8 cellular contexts compared by ENCODE assay signal in the genomic region with DNA sequence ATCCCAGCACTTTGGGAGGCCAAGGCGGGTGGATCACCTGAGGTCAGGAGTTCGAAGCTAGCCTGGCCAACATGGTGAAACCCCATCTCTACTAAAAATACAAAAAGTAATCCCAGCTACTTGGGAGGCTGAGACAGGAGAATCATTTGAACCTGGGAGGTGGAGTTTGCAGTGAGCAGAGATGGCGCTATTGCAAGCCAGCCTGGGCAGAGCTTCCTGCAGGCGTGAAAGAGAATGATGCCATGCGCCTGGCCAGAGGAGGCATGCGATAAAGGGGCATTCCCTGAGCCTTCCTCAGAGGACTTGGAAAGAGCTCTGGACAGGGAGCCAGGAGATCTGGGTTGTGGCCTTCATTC. TPM values are rescaled to one million over a fixed set of nuclear protein-coding genes. Genes with fewer than 3 reads are reported as not detected.
DNase-seq lines count a peak whose midpoint lies in the region; ATAC-seq, FAIRE-seq and TF ChIP-seq lines count a peak whose summit lies in the region.
"Not testable (repeated sequence)": the region's sequence is repeated elsewhere in the genome, so short reads cannot be mapped to it uniquely, and the experiment has no call there.

No MANE protein-coding gene starts in this region.

- TF ChIP-seq EP300 in GM12878 (IDR thresholded peaks at IDR 0.05; ENCODE audit: borderline replicate concordance in 1 of 2, control insufficient read depth in 1 of 2, low read depth in 2 of 2, low read length in 2 of 2); suprapubic skin (IDR thresholded peaks at IDR 0.05): not testable (repeated sequence)

- in situ Hi-C loops in GM12878 (cut with MboI) = not testable (repeated sequence)

- not testable (repeated sequence) for H3K79me1 ChIP-seq in H9 (ENCODE audit: insufficient read depth, low read depth, low read length, poor library complexity, severe bottlenecking)

- not testable (repeated sequence) for DNase-seq in CD14-positive monocyte (ENCODE audit: low spot score); H9; PC-9; activated CD4-positive, alpha-beta memory T cell treated with anti-CD3 and anti-CD28 coated beads, Interleukin-2, amount 10 ng/mL, durations not matched to agents 7 days and 5 days; GM12878 (ENCODE audit: low read depth, low spot score); natural killer cell treated with Interleukin-12 subunit alpha and Interleukin-12 subunit beta and Interleukin-15 and Interleukin-18, amount 100 ng/mL, for 72 hours (ENCODE audit: low spot score); suprapubic skin (ENCODE audit: low spot score in 2 of 2)
- peak in 1 of 3 donors; percentile 19 for DNase-seq in immature natural killer cell

- CTCF ChIA-PET in PC-9 (lab: Charles Lee) = interaction anchor here (0.8 to 1.4 kb wide), 2 partner anchors 31 to 124 kb away, joined by 4 read pairs; no protein-coding TSS in a partner anchor
- CTCF ChIA-PET in activated CD4-positive, alpha-beta memory T cell treated with anti-CD3 and anti-CD28 coated beads, Interleukin-2, amount 10 ng/mL, durations not matched to agents 7 days and 5 days (lab: Charles Lee) = interaction anchor here (0.7 to 12.4 kb wide), 21 partner anchors 9 to 188 kb away, joined by 3 to 192 read pairs (median 6); partner anchors contain the start of genes HNRNPR, ID3 and RPL11
- CTCF ChIA-PET in GM12878 (lab: Yijun Ruan, JAX) = interaction anchor here (0.9 to 28.3 kb wide), 16 partner anchors 9 to 188 kb away, joined by 3 to 784 read pairs (median 4); partner anchors contain the start of gene ID3

- no CpG with 5 or more reads among the region's 6 CpGs for WGBS in H9 (ENCODE audit: extremely low coverage, insufficient read length, low lambda C conversion rate)
- WGBS in GM12878 (ENCODE audit: insufficient coverage, insufficient replicate concordance, low lambda C conversion rate, missing lambda C conversion rate) = 49% methylated on average over 6 of the region's 6 CpGs
- WGBS in suprapubic skin = 40% methylated on average over 6 of the region's 6 CpGs

- not testable (repeated sequence) for TF ChIP-seq POLR2A in GM12878 (IDR thresholded peaks at IDR 0.05; ENCODE audit: low read depth, low read length); suprapubic skin (IDR thresholded peaks at IDR 0.05)

- not testable (repeated sequence) for H3K9ac ChIP-seq in H9 (ENCODE audit: extremely low read depth, insufficient read length, low read length); GM12878 (ENCODE audit: control insufficient read depth, insufficient read depth, low read length)

- not testable (repeated sequence) for H2AFZ ChIP-seq in H9 (ENCODE audit: low read length); PC-9; GM12878 (ENCODE audit: control insufficient read depth, low read depth, low read length)

- intact Hi-C loops in CD14-positive monocyte (cut with micrococcal nuclease) (loop anchor here in 1 of 2 donors (5.0 kb wide), 1 partner anchor 186 kb away; the partner anchor contains the start of gene HNRNPR), PC-9 (cut with micrococcal nuclease; ENCODE audit: unreplicated experiment) (loop anchor here (1.0 to 5.0 kb wide), 2 partner anchors 46 to 124 kb away; partner anchors contain the start of gene ASAP3), GM12878 (cut with micrococcal nuclease; ENCODE audit: unreplicated experiment) (loop anchor here (5.0 kb wide), 1 partner anchor 186 kb away; the partner anchor contains the start of gene HNRNPR)

- H3K23me2 ChIP-seq in H9 (ENCODE audit: insufficient read length, low read depth, low read length, poor library complexity, severe bottlenecking) = not testable (repeated sequence)

- not testable (repeated sequence) for H3K79me2 ChIP-seq in H9 (ENCODE audit: insufficient read depth, low read length)
- H3K79me2 ChIP-seq in PC-9 (ENCODE audit: low read depth) = peaks cover 34% of the 10 kb centered on the region; the same call in 1 of the 2 replicates
- peaks cover 66% of the 10 kb centered on the region for H3K79me2 ChIP-seq in GM12878 (ENCODE audit: control insufficient read depth, insufficient read depth, low read length)

- H3F3A ChIP-seq in PC-9 (ENCODE audit: insufficient read depth, low read depth) = peaks cover 38% of the 10 kb centered on the region; the same call in 1 of the 2 replicates

- H3K14ac ChIP-seq in H9 (ENCODE audit: insufficient read depth, low read length) = not testable (repeated sequence)

- not testable (repeated sequence) for H3K18ac ChIP-seq in H9 (ENCODE audit: insufficient read length, low read depth, low read length)

- SMC1A ChIA-PET in GM12878 (lab: Charles Lee; ENCODE audit: uncharacterized antibody, unreplicated experiment) = interaction anchor here (2.5 to 14.8 kb wide), 4 partner anchors 10 to 110 kb away, joined by 13 to 201 read pairs (median 45); no protein-coding TSS in a partner anchor

- H4K91ac ChIP-seq in H9 (ENCODE audit: insufficient read length, low read depth, low read length) = not testable (repeated sequence)

- FAIRE-seq in GM12878 (lab: Jason Lieb, UNC) = not testable (repeated sequence)

- POLR2A ChIA-PET in PC-9 (lab: Charles Lee; ENCODE audit: unreplicated experiment) = interaction anchor here (0.5 to 0.7 kb wide), 2 partner anchors 54 to 368 kb away, joined by 3 read pairs; no protein-coding TSS in a partner anchor
- POLR2A ChIA-PET in activated CD4-positive, alpha-beta memory T cell treated with anti-CD3 and anti-CD28 coated beads, Interleukin-2, amount 10 ng/mL, durations not matched to agents 7 days and 5 days (lab: Charles Lee) = interaction anchor here (0.9 to 15.2 kb wide), 26 partner anchors 9 to 977 kb away, joined by 3 to 122 read pairs (median 10); partner anchors contain the start of genes ASAP3, ELOA, HNRNPR and ID3
- POLR2A ChIA-PET in GM12878 (lab: Charles Lee) = interaction anchor here (0.6 to 3.0 kb wide), 9 partner anchors 9 to 195 kb away, joined by 3 to 30 read pairs (median 6); partner anchors contain the start of gene ID3

- peak; percentile 2 for ATAC-seq in GM12878
- ATAC-seq in natural killer cell treated with Interleukin-12 subunit alpha and Interleukin-12 subunit beta and Interleukin-15 and Interleukin-18, amount 100 ng/mL, for 72 hours = not testable (repeated sequence)

- H2BK120ac ChIP-seq in H9 (ENCODE audit: low read depth, low read length, poor library complexity, severe bottlenecking) = not testable (repeated sequence)

- not testable (repeated sequence) for H3K27me3 ChIP-seq in H9 (ENCODE audit: insufficient read depth, low read length); PC-9 (ENCODE audit: insufficient read depth, low read depth); GM12878 (replicated peaks in 1 of 2; ENCODE audit: control insufficient read depth in 2 of 2, insufficient read depth in 2 of 2, low read length in 1 of 2); suprapubic skin

- H3K27me3 Mint-ChIP-seq in CD14-positive monocyte (ENCODE audit: low read depth in 3 of 3); activated CD4-positive, alpha-beta memory T cell treated with anti-CD3 and anti-CD28 coated beads, Interleukin-2, amount 10 ng/mL, durations not matched to agents 7 days and 5 days; immature natural killer cell (ENCODE audit: low read depth in 3 of 3); natural killer cell treated with Interleukin-12 subunit alpha and Interleukin-12 subunit beta and Interleukin-15 and Interleukin-18, amount 100 ng/mL, for 72 hours: not testable (repeated sequence)
- peaks cover 40% of the 10 kb centered on the region for H3K27me3 Mint-ChIP-seq in H9 (ENCODE audit: low read depth)

- H3K23ac ChIP-seq in H9 (ENCODE audit: insufficient read length, low read depth, low read length) = not testable (repeated sequence)

- H2AK5ac ChIP-seq in H9 (ENCODE audit: insufficient read length, low read length) = not testable (repeated sequence)

- H2BK15ac ChIP-seq in H9 (ENCODE audit: low read depth, low read length) = not testable (repeated sequence)

- not testable (repeated sequence) for TF ChIP-seq RAD21 in GM12878 (IDR thresholded peaks at IDR 0.05; ENCODE audit: insufficient read depth, low read depth, low read length)

- H3K4me1 Mint-ChIP-seq in CD14-positive monocyte (peaks cover 90% of the 10 kb centered on the region), H9 (peaks cover 26 to 41% of the 10 kb centered on the region in 2 experiments), immature natural killer cell (peaks cover 78 to 88% of the 10 kb centered on the region in 2 donors)
- peaks cover 74% of the 10 kb centered on the region for H3K4me1 Mint-ChIP-seq in activated CD4-positive, alpha-beta memory T cell treated with anti-CD3 and anti-CD28 coated beads, Interleukin-2, amount 10 ng/mL, durations not matched to agents 7 days and 5 days
- peaks cover 50 to 60% of the 10 kb centered on the region in 2 donors for H3K4me1 Mint-ChIP-seq in natural killer cell treated with Interleukin-12 subunit alpha and Interleukin-12 subunit beta and Interleukin-15 and Interleukin-18, amount 100 ng/mL, for 72 hours (ENCODE audit: low read depth in 2 of 2)

- not testable (repeated sequence) for H2BK5ac ChIP-seq in H9 (ENCODE audit: insufficient read length, low read length)

- H3K9me3 ChIP-seq in H9 (ENCODE audit: control insufficient read depth, low read depth, low read length); PC-9 (ENCODE audit: insufficient read depth, low read depth); GM12878 (replicated peaks; ENCODE audit: control insufficient read depth, insufficient read depth, low read length); suprapubic skin: not testable (repeated sequence)

- TF ChIP-seq CTCF in CD14-positive monocyte (IDR thresholded peaks at IDR 0.05) (peak; percentile 15), H9 (conservative IDR thresholded peaks at IDR 0.05) (peak; percentile 20; the same call in 2 of the 3 replicates), GM12878 (IDR thresholded peaks at IDR 0.05 in 2 of 3, conservative IDR thresholded peaks at IDR 0.05 in 1 of 3; ENCODE audit: control insufficient read depth in 2 of 3, extremely low read depth in 1 of 3, insufficient read depth in 1 of 3, low read depth in 3 of 3, low read length in 3 of 3) (0 out of 6 replicates have a peak, but pooled peaks of 1 of the 3 experiments have one; percentile 4), suprapubic skin (IDR thresholded peaks at IDR 0.05) (peak in 1 of 2 donors; percentile 12)
- TF ChIP-seq CTCF in PC-9 (conservative IDR thresholded peaks at IDR 0.05) = not testable (repeated sequence)

- H3K27ac Mint-ChIP-seq in CD14-positive monocyte (peak overlapping the region; percentile 94 to 99 (median 97)), immature natural killer cell (peak overlapping the region; percentile 45 to 86 (median 76))
- not testable (repeated sequence) for H3K27ac Mint-ChIP-seq in H9
- peak overlapping the region; percentile 97 for H3K27ac Mint-ChIP-seq in activated CD4-positive, alpha-beta memory T cell treated with anti-CD3 and anti-CD28 coated beads, Interleukin-2, amount 10 ng/mL, durations not matched to agents 7 days and 5 days
- peak overlapping the region in 1 of 2 donors; percentile 61 for H3K27ac Mint-ChIP-seq in natural killer cell treated with Interleukin-12 subunit alpha and Interleukin-12 subunit beta and Interleukin-15 and Interleukin-18, amount 100 ng/mL, for 72 hours

- H3K4me3 ChIP-seq in PC-9, suprapubic skin: not testable (repeated sequence)
- H3K4me3 ChIP-seq in GM12878 = peak overlapping the region; percentile 85; the same call in 1 of the 2 replicates

- H3T11ph ChIP-seq in H9 (ENCODE audit: low read length) = not testable (repeated sequence)

- not testable (repeated sequence) for BruUV-seq in PC-9 (replicated peaks; lab: Mats Ljungman, UMichigan); GM12878 (replicated peaks; lab: Mats Ljungman, UMichigan)

- not testable (repeated sequence) for H4K20me1 ChIP-seq in H9 (ENCODE audit: control insufficient read depth, insufficient read depth, insufficient read length); PC-9 (ENCODE audit: insufficient read depth); GM12878 (ENCODE audit: control insufficient read depth, insufficient read depth)

- peak overlapping the region; percentile 82 to 94 for H3K4me3 Mint-ChIP-seq in CD14-positive monocyte
- not testable (repeated sequence) for H3K4me3 Mint-ChIP-seq in H9
- peak overlapping the region; percentile 99 for H3K4me3 Mint-ChIP-seq in activated CD4-positive, alpha-beta memory T cell treated with anti-CD3 and anti-CD28 coated beads, Interleukin-2, amount 10 ng/mL, durations not matched to agents 7 days and 5 days
- H3K4me3 Mint-ChIP-seq in immature natural killer cell = peak overlapping the region; percentile 69 to 85 (median 73)
- H3K4me3 Mint-ChIP-seq in natural killer cell treated with Interleukin-12 subunit alpha and Interleukin-12 subunit beta and Interleukin-15 and Interleukin-18, amount 100 ng/mL, for 72 hours = peak overlapping the region; percentile 76

- not testable (repeated sequence) for H4K5ac ChIP-seq in H9 (ENCODE audit: insufficient read length, low read depth, low read length)

- RAD21 ChIA-PET in GM12878 (lab: Charles Lee; ENCODE audit: unreplicated experiment) = interaction anchor here (0.7 to 11.3 kb wide), 10 partner anchors 11 to 196 kb away, joined by 3 to 153 read pairs (median 5); partner anchors contain the start of gene ZNF436

- not testable (repeated sequence) for H3K36me3 ChIP-seq in PC-9 (ENCODE audit: low read depth); GM12878 (ENCODE audit: control insufficient read depth in 2 of 2, insufficient read depth in 2 of 2, low read length in 1 of 2); suprapubic skin

- not testable (repeated sequence) for H2BK12ac ChIP-seq in H9 (ENCODE audit: insufficient read length, low read depth, low read length)

- not testable (repeated sequence) for H3K4ac ChIP-seq in H9 (ENCODE audit: low read depth, low read length)

- not testable (repeated sequence) for H3K27ac ChIP-seq in H9 (ENCODE audit: insufficient read length, low read depth, low read length); PC-9
- H3K27ac ChIP-seq in GM12878 (ENCODE audit: control insufficient read depth, insufficient read depth) (peak overlapping the region; percentile 89; the same call in 1 of the 2 replicates), suprapubic skin (peak overlapping the region; percentile 15)

- not testable (repeated sequence) for H3K4me1 ChIP-seq in H9 (ENCODE audit: insufficient read depth, low read length)
- H3K4me1 ChIP-seq in PC-9 (replicated peaks; ENCODE audit: insufficient read depth) (peaks cover 73% of the 10 kb centered on the region), GM12878 (ENCODE audit: control insufficient read depth, insufficient read depth, low read length) (peaks cover 69% of the 10 kb centered on the region), suprapubic skin (peaks cover 85% of the 10 kb centered on the region)

- H3K9me2 ChIP-seq in PC-9 (ENCODE audit: insufficient read depth) = not testable (repeated sequence)

- not testable (repeated sequence) for H3K36me3 Mint-ChIP-seq in CD14-positive monocyte; H9 (ENCODE audit: insufficient read depth in 1 of 3, low read depth in 3 of 3); immature natural killer cell; natural killer cell treated with Interleukin-12 subunit alpha and Interleukin-12 subunit beta and Interleukin-15 and Interleukin-18, amount 100 ng/mL, for 72 hours
- peaks cover 63% of the 10 kb centered on the region for H3K36me3 Mint-ChIP-seq in activated CD4-positive, alpha-beta memory T cell treated with anti-CD3 and anti-CD28 coated beads, Interleukin-2, amount 10 ng/mL, durations not matched to agents 7 days and 5 days (ENCODE audit: low read depth)

- H4K8ac ChIP-seq in H9 (replicated peaks; ENCODE audit: insufficient read length, low read depth, low read length) = not testable (repeated sequence)

- not testable (repeated sequence) for H3K4me2 ChIP-seq in H9 (ENCODE audit: insufficient read depth, insufficient read length, low read length)
- H3K4me2 ChIP-seq in PC-9 = peak overlapping the region; percentile 82
- H3K4me2 ChIP-seq in GM12878 (ENCODE audit: control insufficient read depth, insufficient read depth) = peak overlapping the region; percentile 91

- not testable (repeated sequence) for H3K56ac ChIP-seq in H9 (ENCODE audit: insufficient read length, low read depth, low read length)

- not testable (repeated sequence) for H3K9me3 Mint-ChIP-seq in CD14-positive monocyte; H9; activated CD4-positive, alpha-beta memory T cell treated with anti-CD3 and anti-CD28 coated beads, Interleukin-2, amount 10 ng/mL, durations not matched to agents 7 days and 5 days; immature natural killer cell; natural killer cell treated with Interleukin-12 subunit alpha and Interleukin-12 subunit beta and Interleukin-15 and Interleukin-18, amount 100 ng/mL, for 72 hours

- not testable (repeated sequence) for H2BK20ac ChIP-seq in H9 (ENCODE audit: low read depth, low read length, poor library complexity, severe bottlenecking)

RNA-seq across cellular contexts. Expression of gene E2F2, which starts 3.2 kb away (rescaled TPM):
- polyA plus RNA-seq in CD14-positive monocyte (1 to 10 TPM in 1 of 2 donors, under 1 TPM in 1; 0.24 to 1.8 TPM), GM12878 (2011; rRNA removed) (2.3 and 3.8 TPM in 2 replicates), GM12878 (2014; fragmentation: Illumina TruSeq; extraction: Trizol) (9.0 and 14.5 TPM in 2 replicates), GM12878 (2014; fragmentation: Nextera tagmentation; extraction: Ambion mirVana) (1 to 10 TPM; 4.3 to 4.6 TPM), GM12878 (2014; rRNA removed) (10.4 and 12.2 TPM in 2 replicates), GM12878 (2016; fragmentation: Nextera tagmentation; extraction: Ambion mirVana) (10 to 100 TPM; 17.5 to 18.0 TPM), immature natural killer cell (1 to 10 TPM in 2 of 3 donors, under 1 TPM in 1; 0.28 to 1.3 (median 1.2) TPM)
- total RNA-seq in H9 (2021) (5.1 TPM in 2 replicates), PC-9 (2021) (7.6 and 9.0 TPM in 2 replicates), GM12878 (2014; rRNA removed) (23.7 and 24.6 TPM in 2 replicates), GM12878 (2014; rRNA removed; fragmentation: Illumina TruSeq; extraction: Trizol) (13.4 and 14.7 TPM in 2 replicates), GM12878 (2021) (24.0 and 27.2 TPM in 2 replicates), suprapubic skin (10 to 100 TPM in 2 of 4 donors, 1 to 10 TPM in 2; 4.5 to 12.9 (median 8.4) TPM)
- 10 to 100 TPM; 93.4 to 98.9 TPM for total RNA-seq in activated CD4-positive, alpha-beta memory T cell treated with anti-CD3 and anti-CD28 coated beads, Interleukin-2, amount 10 ng/mL, durations not matched to agents 7 days and 5 days
- 14.2 and 14.7 TPM in 2 replicates for total RNA-seq in GM12878 (2013; cell fraction: nucleolus; rRNA removed)
- 3.7 TPM for polyA plus RNA-seq in GM12878 (2011; ENCODE audit: low read depth)
- 5.3 and 5.9 TPM in 2 replicates for polyA plus RNA-seq in GM12878 (2011; cell fraction: cytosol; rRNA removed)
- 6.6 and 13.6 TPM in 2 replicates for polyA plus RNA-seq in GM12878 (2011; cell fraction: nucleus; rRNA removed)
- 3.7 and 5.5 TPM in 2 replicates for polyA plus RNA-seq in GM12878 (2012)
- 6.4 and 10.4 TPM in 2 replicates for polyA minus RNA-seq in GM12878 (2011; rRNA and poly(A)+ RNA removed)
- polyA minus RNA-seq in GM12878 (2011; cell fraction: cytosol; rRNA and poly(A)+ RNA removed) = 4.5 and 6.9 TPM in 2 replicates
- polyA minus RNA-seq in GM12878 (2011; cell fraction: nucleus; rRNA and poly(A)+ RNA removed) = 4.4 and 8.8 TPM in 2 replicates
- 10 to 100 TPM; 10.7 to 15.5 TPM for total RNA-seq in natural killer cell treated with Interleukin-12 subunit alpha and Interleukin-12 subunit beta and Interleukin-15 and Interleukin-18, amount 100 ng/mL, for 72 hours

RNA-seq across cellular contexts. Expression of gene ID3, which starts 31.4 kb away (rescaled TPM):
- polyA plus RNA-seq in CD14-positive monocyte (1 to 10 TPM; 1.1 to 2.5 TPM), GM12878 (2011; rRNA removed) (33.6 and 44.0 TPM in 2 replicates), GM12878 (2014; fragmentation: Illumina TruSeq; extraction: Trizol) (44.0 and 122 TPM in 2 replicates), GM12878 (2014; fragmentation: Nextera tagmentation; extraction: Ambion mirVana) (100 to 1,000 TPM in 1 of 2 experiments, 10 to 100 TPM in 1; 42.7 to 104 TPM), GM12878 (2014; rRNA removed) (389 and 394 TPM in 2 replicates), GM12878 (2016; fragmentation: Nextera tagmentation; extraction: Ambion mirVana) (100 to 1,000 TPM; 459 to 475 TPM), immature natural killer cell (1 to 10 TPM in 1 of 3 donors, under 1 TPM in 1, not detected in 1; 0.28 to 2.5 TPM)
- total RNA-seq in H9 (2021) (113 and 119 TPM in 2 replicates), PC-9 (2021) (10.4 and 24.7 TPM in 2 replicates), GM12878 (2014; rRNA removed) (403 and 449 TPM in 2 replicates), GM12878 (2014; rRNA removed; fragmentation: Illumina TruSeq; extraction: Trizol) (129 and 136 TPM in 2 replicates), GM12878 (2021) (278 and 285 TPM in 2 replicates), suprapubic skin (100 to 1,000 TPM in 3 of 4 donors, 10 to 100 TPM in 1; 91.1 to 194 (median 149) TPM)
- total RNA-seq in activated CD4-positive, alpha-beta memory T cell treated with anti-CD3 and anti-CD28 coated beads, Interleukin-2, amount 10 ng/mL, durations not matched to agents 7 days and 5 days = 10 to 100 TPM; 14.7 to 14.8 TPM
- 69.8 and 72.4 TPM in 2 replicates for total RNA-seq in GM12878 (2013; cell fraction: nucleolus; rRNA removed)
- 28.8 TPM for polyA plus RNA-seq in GM12878 (2011; ENCODE audit: low read depth)
- polyA plus RNA-seq in GM12878 (2011; cell fraction: cytosol; rRNA removed) = 121 and 124 TPM in 2 replicates
- polyA plus RNA-seq in GM12878 (2011; cell fraction: nucleus; rRNA removed) = 76.0 and 85.6 TPM in 2 replicates
- polyA plus RNA-seq in GM12878 (2012) = 61.0 and 127 TPM in 2 replicates
- polyA minus RNA-seq in GM12878 (2011; rRNA and poly(A)+ RNA removed) = 19.2 and 51.3 TPM in 2 replicates
- polyA minus RNA-seq in GM12878 (2011; cell fraction: cytosol; rRNA and poly(A)+ RNA removed) = 35.9 and 41.3 TPM in 2 replicates
- 76.6 and 97.0 TPM in 2 replicates for polyA minus RNA-seq in GM12878 (2011; cell fraction: nucleus; rRNA and poly(A)+ RNA removed)
- total RNA-seq in natural killer cell treated with Interleukin-12 subunit alpha and Interleukin-12 subunit beta and Interleukin-15 and Interleukin-18, amount 100 ng/mL, for 72 hours = 1 to 10 TPM; 2.6 to 5.0 TPM

RNA-seq across cellular contexts. Expression of gene ASAP3, which starts 43.9 kb away (rescaled TPM):
- polyA plus RNA-seq in CD14-positive monocyte = under 1 TPM in 1 of 2 donors, not detected in 1; 0.27 TPM
- total RNA-seq in H9 (2021) = 25.9 and 26.7 TPM in 2 replicates
- 17.6 and 24.1 TPM in 2 replicates for total RNA-seq in PC-9 (2021)
- total RNA-seq in activated CD4-positive, alpha-beta memory T cell treated with anti-CD3 and anti-CD28 coated beads, Interleukin-2, amount 10 ng/mL, durations not matched to agents 7 days and 5 days = under 1 TPM; 0.43 to 0.63 TPM
- total RNA-seq in GM12878 (2013; cell fraction: nucleolus; rRNA removed) = not detected in 2 replicates
- 0.44 and 0.56 TPM in 2 replicates for total RNA-seq in GM12878 (2014; rRNA removed)
- total RNA-seq in GM12878 (2014; rRNA removed; fragmentation: Illumina TruSeq; extraction: Trizol) = 0.13 and 0.18 TPM in 2 replicates
- total RNA-seq in GM12878 (2021) = 0.66 and 0.92 TPM in 2 replicates
- not detected for polyA plus RNA-seq in GM12878 (2011; ENCODE audit: low read depth)
- 0.04 TPM in 1 of 2 replicates, not detected in the other for polyA plus RNA-seq in GM12878 (2011; rRNA removed)
- 0.03 TPM in 2 replicates for polyA plus RNA-seq in GM12878 (2011; cell fraction: cytosol; rRNA removed)
- 0.24 and 0.29 TPM in 2 replicates for polyA plus RNA-seq in GM12878 (2011; cell fraction: nucleus; rRNA removed)
- not detected in 2 replicates for polyA plus RNA-seq in GM12878 (2012)
- polyA plus RNA-seq in GM12878 (2014; fragmentation: Illumina TruSeq; extraction: Trizol) = 0.34 and 0.76 TPM in 2 replicates
- polyA plus RNA-seq in GM12878 (2014; fragmentation: Nextera tagmentation; extraction: Ambion mirVana) = under 1 TPM in 1 of 2 experiments, not detected in 1; 0.07 TPM
- polyA plus RNA-seq in GM12878 (2014; rRNA removed) = 0.44 and 0.65 TPM in 2 replicates
- under 1 TPM; 0.33 to 0.34 TPM for polyA plus RNA-seq in GM12878 (2016; fragmentation: Nextera tagmentation; extraction: Ambion mirVana)
- not detected in 2 replicates for polyA minus RNA-seq in GM12878 (2011; rRNA and poly(A)+ RNA removed)
- not detected in 2 replicates for polyA minus RNA-seq in GM12878 (2011; cell fraction: cytosol; rRNA and poly(A)+ RNA removed)
- polyA minus RNA-seq in GM12878 (2011; cell fraction: nucleus; rRNA and poly(A)+ RNA removed) = not detected in 2 replicates
- not detected for polyA plus RNA-seq in immature natural killer cell
- total RNA-seq in natural killer cell treated with Interleukin-12 subunit alpha and Interleukin-12 subunit beta and Interleukin-15 and Interleukin-18, amount 100 ng/mL, for 72 hours = not detected
- total RNA-seq in suprapubic skin = 100 to 1,000 TPM in 2 of 4 donors, 10 to 100 TPM in 2; 68.7 to 130 (median 88.5) TPM
